8 cellular contexts compared by ENCODE assay signal in the genomic region with DNA sequence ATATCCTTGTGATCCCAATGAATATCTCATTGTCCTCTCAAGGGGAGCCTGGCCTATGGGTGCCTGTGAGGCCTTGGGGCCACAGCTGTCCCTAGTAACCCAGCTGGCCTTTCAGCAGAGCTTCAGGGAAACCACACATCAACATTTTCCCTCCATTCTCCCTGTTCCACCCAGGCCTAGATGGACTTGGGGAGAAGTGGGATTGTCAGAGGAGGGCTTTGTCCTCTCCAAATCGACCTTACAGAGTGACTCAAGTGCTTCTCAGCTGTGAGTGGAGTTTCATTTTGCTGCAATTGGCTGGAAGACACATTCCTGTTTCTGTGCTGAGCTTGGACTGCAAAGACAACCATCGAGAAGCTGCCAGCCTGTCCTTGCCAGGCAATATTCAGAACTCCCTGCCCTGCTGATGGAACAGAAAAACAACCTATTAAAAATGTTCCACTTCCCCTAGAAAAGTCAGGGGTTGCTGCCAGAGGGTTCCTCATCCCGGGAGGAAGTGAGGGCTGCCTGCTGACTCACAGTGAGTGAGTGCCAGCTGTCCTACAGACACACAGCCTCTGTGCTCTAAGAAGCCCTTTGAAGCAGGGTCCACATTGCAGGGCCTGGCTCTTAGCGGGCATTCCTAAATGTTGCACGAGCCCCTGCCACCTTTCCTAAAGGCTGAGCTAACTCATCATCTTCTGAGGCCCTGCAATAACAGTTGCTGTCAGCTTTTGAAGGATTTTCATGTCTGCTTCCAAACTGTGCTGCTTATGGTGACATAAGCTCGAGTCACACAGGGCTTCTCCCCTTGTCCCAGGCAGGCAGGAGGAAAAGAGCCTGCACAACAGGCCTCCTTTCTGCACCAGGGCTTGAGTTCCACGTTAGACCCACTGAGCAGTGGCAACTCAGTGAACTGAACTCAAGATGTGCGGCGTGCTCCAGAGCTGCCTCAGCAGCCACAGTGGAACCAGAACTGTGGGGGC. TPM values are rescaled to one million over a fixed set of nuclear protein-coding genes. Genes with fewer than 3 reads are reported as not detected.
DNase-seq lines count a peak whose midpoint lies in the region; ATAC-seq and TF ChIP-seq lines count a peak whose summit lies in the region.

No MANE protein-coding gene starts in this region.

- ATAC-seq in left lobe of liver (peak; percentile 66), thoracic aorta (ENCODE audit: insufficient number of reproducible peaks, low FRiP score, low read depth) (peak; percentile 85), HG03571 (IDR thresholded peaks at IDR 0.05; ENCODE audit: unreplicated experiment) (no peak), GM19324 (IDR thresholded peaks at IDR 0.05; ENCODE audit: low FRiP score, unreplicated experiment) (no peak)

- H3K27ac ChIP-seq in caudate nucleus (ENCODE audit: low read depth, low read length) (peak overlapping the region; percentile 96), thoracic aorta (peak overlapping the region; percentile 90)

- H3K4me3 ChIP-seq in thoracic aorta = peak overlapping the region; percentile 41

- H3K9me3 ChIP-seq in thoracic aorta = no peaks in the 10 kb centered on the region

- no peaks in the 10 kb centered on the region for H3K27me3 ChIP-seq in thoracic aorta (replicated peaks; ENCODE audit: insufficient read depth)

- no peak for TF ChIP-seq CTCF in thoracic aorta (IDR thresholded peaks at IDR 0.05)

- DNase-seq in CD1c-positive myeloid dendritic cell (ENCODE audit: extremely low spot score) (peak; percentile 88), MV-4-11 (lab: John Stamatoyannopoulos, UW) (peak; percentile 92), caudate nucleus (lab: John Stamatoyannopoulos, UW) (peak in 60 of 61 donors; percentile 29 to 89 (median 71)), left lobe of liver (ENCODE audit: low spot score) (no peak), thoracic aorta (ENCODE audit: low spot score) (peak; percentile 74), T-helper 9 cell (no peak)

- peaks cover 19 to 28% of the 10 kb centered on the region in 2 donors for H3K4me1 ChIP-seq in thoracic aorta (ENCODE audit: control insufficient read depth in 1 of 2, low read depth in 2 of 2)

- H3K36me3 ChIP-seq in thoracic aorta = no peaks in the 10 kb centered on the region

RNA-seq across cellular contexts. Expression of a gene that starts 20.5 kb away (rescaled TPM):
- total RNA-seq in left lobe of liver = not detected
- total RNA-seq in thoracic aorta = not detected

RNA-seq across cellular contexts. Expression of a gene that starts 42.8 kb away (rescaled TPM):
- total RNA-seq in left lobe of liver (9.3 TPM), thoracic aorta (10 to 100 TPM; 36.2 to 78.3 TPM)

Comparison
In these comparisons a context has a peak if more than half of its experiments do, and no peak if none do; other contexts are left out.
1. DNase-seq: peak in CD1c-positive myeloid dendritic cell (single experiment), MV-4-11 (single experiment), caudate nucleus (60 of 61) and thoracic aorta (single experiment); none in left lobe of liver (single experiment) and T-helper 9 cell (single experiment).
2. ATAC-seq: peak in left lobe of liver (single experiment) and thoracic aorta (single experiment); none in HG03571 (single experiment) and GM19324 (single experiment).